Comparison of ENCODE assay signal across 6 cellular contexts in the genomic region with DNA sequence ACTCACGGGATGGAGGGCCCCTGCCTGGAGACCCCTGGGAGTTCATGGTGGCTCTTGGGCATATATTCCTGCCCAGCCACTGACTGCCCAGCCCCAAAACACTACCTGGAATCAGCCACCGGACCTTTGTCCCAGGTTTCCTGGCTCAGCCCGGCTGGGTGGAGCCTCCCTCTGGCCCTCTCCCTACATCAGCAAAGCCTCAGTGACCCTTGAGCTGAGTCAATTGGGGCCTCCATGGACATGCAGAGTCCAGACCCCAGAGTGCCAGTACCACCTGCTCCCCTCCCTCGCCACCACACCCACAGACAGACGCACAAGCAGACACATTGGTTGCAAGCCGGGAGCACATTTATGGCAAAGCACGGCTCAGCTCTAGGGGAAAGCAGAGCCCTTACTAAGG. TPM values are rescaled to one million over a fixed set of nuclear protein-coding genes. Genes with fewer than 3 reads are reported as not detected.
"Had no signal": no experiment of that assay in that cellular context is flagged by ENCODE, and none has a peak within 500 bp of the region (broad histone marks: within the 10 kb centered on the region; RNA-seq: fewer than 3 reads in every experiment).

No MANE protein-coding gene starts in this region.

RNA-seq across cellular contexts. Expression of gene RNU1-3, which starts 30.4 kb away (rescaled TPM):
- total RNA-seq: fibroblast of villous mesenchyme had no signal
- polyA plus RNA-seq: adrenal gland, aorta, cardiac muscle cell, esophagus, fibroblast of lung had no signal

RNA-seq across cellular contexts. Expression of gene RNU1-4, which starts 43.2 kb away (rescaled TPM):
- total RNA-seq: fibroblast of villous mesenchyme had no signal
- polyA plus RNA-seq: adrenal gland, aorta, cardiac muscle cell, esophagus, fibroblast of lung had no signal
